15 cellular contexts compared by ENCODE assay signal in genomic region chr19:45323671-45324081, GRCh38. TPM values are rescaled to one million over a fixed set of nuclear protein-coding genes. Genes with fewer than 3 reads are reported as not detected.
DNase-seq lines count a peak whose midpoint lies in the region; ATAC-seq and TF ChIP-seq lines count a peak whose summit lies in the region.
"Had no signal": no experiment of that assay in that cellular context is flagged by ENCODE, and none has a peak within 500 bp of the region (broad histone marks: within the 10 kb centered on the region; RNA-seq: fewer than 3 reads in every experiment).

No MANE protein-coding gene starts in this region.

- H3K27me3 ChIP-seq in AG04450 (ENCODE audit: control insufficient read depth, insufficient read depth, low read length) = peaks cover 24% of the 10 kb centered on the region
- peaks cover 15% of the 10 kb centered on the region for H3K27me3 ChIP-seq in HUES64 (ENCODE audit: insufficient read depth, low read length)
- peaks cover 15% of the 10 kb centered on the region for H3K27me3 ChIP-seq in muscle layer of duodenum (ENCODE audit: low read depth, low read length)
- H3K27me3 ChIP-seq: SJSA1 had no signal

- no peak for ATAC-seq in HG02642 (IDR thresholded peaks at IDR 0.05; ENCODE audit: poor library complexity, unreplicated experiment)
- no peak for ATAC-seq in stimulated activated naive B cell treated with anti-CD40 and anti-IgM and Interleukin-4, amounts not matched to agents 10 μg/mL and 1 μg/mL and 100 μg/mL, for 72 hours (replicated peaks)
- no peak for ATAC-seq in natural killer cell treated with Interleukin-12 subunit alpha and Interleukin-12 subunit beta and Interleukin-15 and Interleukin-18, amount 100 ng/mL, for 72 hours

- POLR2A ChIA-PET in AG04450 (lab: Yijun Ruan, JAX) = no interaction called here
- POLR2A ChIA-PET in activated CD4-positive, alpha-beta T cell treated with anti-CD3 and anti-CD28 coated beads, Interleukin-2, amount 10 ng/mL, durations not matched to agents 7 days and 5 days (lab: Charles Lee) = no interaction called here

- H3K36me3 ChIP-seq in HUES64 (ENCODE audit: insufficient read depth, low read length) = no peaks in the 10 kb centered on the region
- no peaks in the 10 kb centered on the region for H3K36me3 ChIP-seq in muscle layer of duodenum (ENCODE audit: control insufficient read depth in 1 of 2, insufficient read depth in 2 of 2, low read length in 2 of 2)
- H3K36me3 ChIP-seq: SJSA1 had no signal

- peak overlapping the region; percentile 41 for H3K4me3 ChIP-seq in AG04450 (ENCODE audit: low read depth, low read length)
- H3K4me3 ChIP-seq in HUES64 (ENCODE audit: low read length) = peak overlapping the region; percentile 41
- peak overlapping the region; percentile 3 for H3K4me3 ChIP-seq in fibroblast of mammary gland (ENCODE audit: control insufficient read depth, low read depth, low read length)
- peak overlapping the region; percentile 8 to 60 for H3K4me3 ChIP-seq in muscle layer of duodenum (ENCODE audit: low read depth in 1 of 2, low read length in 2 of 2)
- H3K4me3 ChIP-seq: SJSA1 had no signal

- H3K27ac ChIP-seq in AG04450 (ENCODE audit: low read depth, low read length) = no peak overlapping the region
- H3K27ac ChIP-seq in HUES64 (ENCODE audit: low read depth, low read length) = no peak overlapping the region
- H3K27ac ChIP-seq in muscle layer of duodenum (ENCODE audit: low read length) = no peak overlapping the region
- H3K27ac ChIP-seq: SJSA1 had no signal

- no peak for TF ChIP-seq CTCF in AG04450 (IDR thresholded peaks at IDR 0.05; ENCODE audit: low read depth, low read length)
- no peak for TF ChIP-seq CTCF in fibroblast of mammary gland (conservative IDR thresholded peaks at IDR 0.05; ENCODE audit: control insufficient read depth, insufficient read depth, low read depth, low read length)

- no peak overlapping the region for H3K4me3 Mint-ChIP-seq in stimulated activated naive B cell treated with anti-CD40 and anti-IgM and Interleukin-4, amounts not matched to agents 10 μg/mL and 1 μg/mL and 100 μg/mL, for 72 hours
- no peak overlapping the region for H3K4me3 Mint-ChIP-seq in activated CD4-positive, alpha-beta T cell treated with anti-CD3 and anti-CD28 coated beads, Interleukin-2, amount 10 ng/mL, durations not matched to agents 7 days and 5 days
- H3K4me3 Mint-ChIP-seq in natural killer cell treated with Interleukin-12 subunit alpha and Interleukin-12 subunit beta and Interleukin-15 and Interleukin-18, amount 100 ng/mL, for 72 hours = no peak overlapping the region

- peak overlapping the region; percentile 50 for H3K9ac ChIP-seq in HUES64 (ENCODE audit: low read depth, low read length)

- no peaks in the 10 kb centered on the region for H3K9me3 ChIP-seq in AG04450 (ENCODE audit: control insufficient read depth, insufficient read depth, low read length)
- H3K9me3 ChIP-seq in HUES64 (ENCODE audit: insufficient read depth, low read depth, low read length) = no peaks in the 10 kb centered on the region
- H3K9me3 ChIP-seq in muscle layer of duodenum (ENCODE audit: control insufficient read depth in 1 of 2, low read length in 2 of 2) = no peaks in the 10 kb centered on the region
- H3K9me3 ChIP-seq: Caco-2, SJSA1 had no signal

- H3K9me3 Mint-ChIP-seq in stimulated activated naive B cell treated with anti-CD40 and anti-IgM and Interleukin-4, amounts not matched to agents 10 μg/mL and 1 μg/mL and 100 μg/mL, for 72 hours = no peaks in the 10 kb centered on the region
- no peaks in the 10 kb centered on the region for H3K9me3 Mint-ChIP-seq in activated CD4-positive, alpha-beta T cell treated with anti-CD3 and anti-CD28 coated beads, Interleukin-2, amount 10 ng/mL, durations not matched to agents 7 days and 5 days
- H3K9me3 Mint-ChIP-seq in natural killer cell treated with Interleukin-12 subunit alpha and Interleukin-12 subunit beta and Interleukin-15 and Interleukin-18, amount 100 ng/mL, for 72 hours = no peaks in the 10 kb centered on the region

- peaks cover 4 to 14% of the 10 kb centered on the region in 2 donors for H3K4me1 Mint-ChIP-seq in stimulated activated naive B cell treated with anti-CD40 and anti-IgM and Interleukin-4, amounts not matched to agents 10 μg/mL and 1 μg/mL and 100 μg/mL, for 72 hours
- H3K4me1 Mint-ChIP-seq in activated CD4-positive, alpha-beta T cell treated with anti-CD3 and anti-CD28 coated beads, Interleukin-2, amount 10 ng/mL, durations not matched to agents 7 days and 5 days = peaks cover 4% of the 10 kb centered on the region
- H3K4me1 Mint-ChIP-seq in natural killer cell treated with Interleukin-12 subunit alpha and Interleukin-12 subunit beta and Interleukin-15 and Interleukin-18, amount 100 ng/mL, for 72 hours (ENCODE audit: low read depth in 2 of 2) = peaks cover 0 to 4% of the 10 kb centered on the region in 2 donors

- WGBS in HUES64 = 4% methylated on average over 30 of the region's 30 CpGs

- H3K27me3 Mint-ChIP-seq in stimulated activated naive B cell treated with anti-CD40 and anti-IgM and Interleukin-4, amounts not matched to agents 10 μg/mL and 1 μg/mL and 100 μg/mL, for 72 hours = peaks cover 39 to 49% of the 10 kb centered on the region in 2 donors
- H3K27me3 Mint-ChIP-seq in activated CD4-positive, alpha-beta T cell treated with anti-CD3 and anti-CD28 coated beads, Interleukin-2, amount 10 ng/mL, durations not matched to agents 7 days and 5 days = peaks cover 19% of the 10 kb centered on the region
- H3K27me3 Mint-ChIP-seq in natural killer cell treated with Interleukin-12 subunit alpha and Interleukin-12 subunit beta and Interleukin-15 and Interleukin-18, amount 100 ng/mL, for 72 hours = peaks cover 9 to 10% of the 10 kb centered on the region in 2 donors

- CTCF ChIA-PET in AG04450 (lab: Charles Lee) = no interaction called here
- CTCF ChIA-PET in activated CD4-positive, alpha-beta T cell treated with anti-CD3 and anti-CD28 coated beads, Interleukin-2, amount 10 ng/mL, durations not matched to agents 7 days and 5 days (lab: Charles Lee) = no interaction called here

- no peak overlapping the region for H3K27ac Mint-ChIP-seq in stimulated activated naive B cell treated with anti-CD40 and anti-IgM and Interleukin-4, amounts not matched to agents 10 μg/mL and 1 μg/mL and 100 μg/mL, for 72 hours
- H3K27ac Mint-ChIP-seq in activated CD4-positive, alpha-beta T cell treated with anti-CD3 and anti-CD28 coated beads, Interleukin-2, amount 10 ng/mL, durations not matched to agents 7 days and 5 days = no peak overlapping the region
- H3K27ac Mint-ChIP-seq in natural killer cell treated with Interleukin-12 subunit alpha and Interleukin-12 subunit beta and Interleukin-15 and Interleukin-18, amount 100 ng/mL, for 72 hours = no peak overlapping the region

- no peaks in the 10 kb centered on the region for H3K36me3 Mint-ChIP-seq in stimulated activated naive B cell treated with anti-CD40 and anti-IgM and Interleukin-4, amounts not matched to agents 10 μg/mL and 1 μg/mL and 100 μg/mL, for 72 hours
- H3K36me3 Mint-ChIP-seq in activated CD4-positive, alpha-beta T cell treated with anti-CD3 and anti-CD28 coated beads, Interleukin-2, amount 10 ng/mL, durations not matched to agents 7 days and 5 days (ENCODE audit: low read depth) = no peaks in the 10 kb centered on the region
- H3K36me3 Mint-ChIP-seq in natural killer cell treated with Interleukin-12 subunit alpha and Interleukin-12 subunit beta and Interleukin-15 and Interleukin-18, amount 100 ng/mL, for 72 hours = no peaks in the 10 kb centered on the region

- H3K4me1 ChIP-seq in HUES64 (ENCODE audit: insufficient read depth, low read length) (peaks cover 5% of the 10 kb centered on the region; the same call in 1 of the 2 replicates), muscle layer of duodenum (ENCODE audit: control insufficient read depth in 1 of 2, insufficient read depth in 2 of 2, low read length in 2 of 2) (peaks cover 0 to 21% of the 10 kb centered on the region in 2 donors)
- H3K4me1 ChIP-seq: Caco-2 had no signal

- no peak for DNase-seq in AG04450 (ENCODE audit: low read depth, low spot score)
- DNase-seq in fibroblast of mammary gland (ENCODE audit: low read depth) = no peak
- no peak for DNase-seq in stimulated activated naive B cell treated with anti-CD40 and anti-IgM and Interleukin-4, amounts not matched to agents 10 μg/mL and 1 μg/mL and 100 μg/mL, for 72 hours
- DNase-seq in activated CD4-positive, alpha-beta T cell treated with anti-CD3 and anti-CD28 coated beads, Interleukin-2, amount 10 ng/mL, durations not matched to agents 7 days and 5 days = no peak
- no peak for DNase-seq in natural killer cell treated with Interleukin-12 subunit alpha and Interleukin-12 subunit beta and Interleukin-15 and Interleukin-18, amount 100 ng/mL, for 72 hours (ENCODE audit: low spot score)
- DNase-seq: activated CD8-positive, alpha-beta memory T cell treated with anti-CD3 and anti-CD28 coated beads for 24 hours; aorta; Caco-2; glutamatergic neuron; NCI-H2171; occipital lobe had no signal

RNA-seq across cellular contexts. Expression of gene CKM, which starts 1.0 kb away (rescaled TPM):
- not detected in 2 replicates for polyA plus RNA-seq in AG04450 (2011; rRNA removed)
- 0.18 TPM in 1 of 2 replicates, not detected in the other for polyA minus RNA-seq in AG04450 (2011; rRNA and poly(A)+ RNA removed)
- polyA plus RNA-seq in HUES64 (2013, experiment 1 of 2) = 0.15 TPM
- not detected for polyA plus RNA-seq in HUES64 (2013, experiment 2 of 2)
- total RNA-seq in activated CD4-positive, alpha-beta T cell treated with anti-CD3 and anti-CD28 coated beads, Interleukin-2, amount 10 ng/mL, durations not matched to agents 7 days and 5 days = not detected
- under 1 TPM in 1 of 2 donors, not detected in 1; 0.29 TPM for total RNA-seq in natural killer cell treated with Interleukin-12 subunit alpha and Interleukin-12 subunit beta and Interleukin-15 and Interleukin-18, amount 100 ng/mL, for 72 hours
- total RNA-seq: aorta, Caco-2, SJSA1 had no signal

RNA-seq across cellular contexts. Expression of gene KLC3, which starts 16.9 kb away (rescaled TPM):
- not detected in 2 replicates for polyA plus RNA-seq in AG04450 (2011; rRNA removed)
- polyA minus RNA-seq in AG04450 (2011; rRNA and poly(A)+ RNA removed) = not detected in 2 replicates
- 1.1 TPM for polyA plus RNA-seq in HUES64 (2013, experiment 1 of 2)
- 1.7 TPM for polyA plus RNA-seq in HUES64 (2013, experiment 2 of 2)
- total RNA-seq in activated CD4-positive, alpha-beta T cell treated with anti-CD3 and anti-CD28 coated beads, Interleukin-2, amount 10 ng/mL, durations not matched to agents 7 days and 5 days = not detected
- not detected for total RNA-seq in natural killer cell treated with Interleukin-12 subunit alpha and Interleukin-12 subunit beta and Interleukin-15 and Interleukin-18, amount 100 ng/mL, for 72 hours
- total RNA-seq: aorta had no signal
- polyA plus RNA-seq: aorta had no signal

RNA-seq across cellular contexts. Expression of gene ERCC2, which starts 46.7 kb away (rescaled TPM):
- polyA plus RNA-seq in AG04450 (2011; rRNA removed) = 51.4 and 69.4 TPM in 2 replicates
- 54.4 and 72.4 TPM in 2 replicates for polyA minus RNA-seq in AG04450 (2011; rRNA and poly(A)+ RNA removed)
- polyA plus RNA-seq in HUES64 (2013, experiment 1 of 2) = 45.8 TPM
- polyA plus RNA-seq in HUES64 (2013, experiment 2 of 2) = 43.3 TPM
- total RNA-seq in activated CD4-positive, alpha-beta T cell treated with anti-CD3 and anti-CD28 coated beads, Interleukin-2, amount 10 ng/mL, durations not matched to agents 7 days and 5 days = 10 to 100 TPM; 17.3 to 21.4 TPM
- total RNA-seq in natural killer cell treated with Interleukin-12 subunit alpha and Interleukin-12 subunit beta and Interleukin-15 and Interleukin-18, amount 100 ng/mL, for 72 hours = 10 to 100 TPM; 18.1 to 44.0 TPM
